1 cellular context compared by ENCODE assay signal in the genomic region with DNA sequence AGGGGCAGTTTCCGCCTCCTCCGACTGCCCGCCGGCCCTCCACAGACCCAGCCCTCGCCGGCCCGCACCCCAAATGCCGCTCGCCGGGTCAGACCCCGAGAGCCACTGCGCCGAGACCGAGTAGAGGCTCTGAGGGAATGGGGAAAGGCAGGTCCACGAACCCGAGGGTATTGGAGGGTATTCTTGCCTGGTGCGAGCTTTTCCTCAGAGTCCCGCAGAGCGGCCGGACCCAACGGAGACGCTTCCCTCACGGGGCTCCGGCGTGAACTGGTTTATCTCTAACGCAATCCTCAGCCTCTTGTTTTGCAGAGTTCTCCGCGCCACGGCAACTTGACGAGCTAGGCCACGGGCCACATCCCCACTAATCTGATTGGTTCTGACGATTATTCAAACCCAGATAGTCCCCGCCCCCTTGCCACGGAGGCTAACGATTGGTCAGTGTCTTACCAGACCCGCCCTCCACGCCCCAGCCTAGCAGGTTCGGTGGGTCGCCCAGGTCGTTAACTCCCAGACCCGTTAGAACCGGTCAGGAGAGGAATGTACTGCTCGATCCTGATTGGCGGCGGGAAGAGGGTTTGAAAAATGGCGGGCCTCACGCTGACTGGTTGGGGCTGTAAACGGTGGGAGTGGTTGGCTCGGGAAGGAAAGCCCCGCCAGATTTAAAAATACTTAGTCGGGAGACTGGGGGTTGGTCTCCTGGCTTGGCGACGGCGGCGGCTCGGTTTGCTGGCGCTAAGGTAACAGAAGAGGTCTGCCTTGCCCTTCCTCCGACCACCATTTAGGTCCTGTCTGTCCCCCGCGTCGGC.
TF ChIP-seq lines count a peak whose summit lies in the region.

A gene (minus strand): TSS at position 274 of the 806 bp plus-strand sequence. CDS start 709 bp downstream, outside the sequence.

TF ChIP-seq in HepG2, 621 proteins besides CTCF, POLR2A, EP300 and RAD21 (continued from another document and continues in another):
- TF ChIP-seq, protein P1, sequence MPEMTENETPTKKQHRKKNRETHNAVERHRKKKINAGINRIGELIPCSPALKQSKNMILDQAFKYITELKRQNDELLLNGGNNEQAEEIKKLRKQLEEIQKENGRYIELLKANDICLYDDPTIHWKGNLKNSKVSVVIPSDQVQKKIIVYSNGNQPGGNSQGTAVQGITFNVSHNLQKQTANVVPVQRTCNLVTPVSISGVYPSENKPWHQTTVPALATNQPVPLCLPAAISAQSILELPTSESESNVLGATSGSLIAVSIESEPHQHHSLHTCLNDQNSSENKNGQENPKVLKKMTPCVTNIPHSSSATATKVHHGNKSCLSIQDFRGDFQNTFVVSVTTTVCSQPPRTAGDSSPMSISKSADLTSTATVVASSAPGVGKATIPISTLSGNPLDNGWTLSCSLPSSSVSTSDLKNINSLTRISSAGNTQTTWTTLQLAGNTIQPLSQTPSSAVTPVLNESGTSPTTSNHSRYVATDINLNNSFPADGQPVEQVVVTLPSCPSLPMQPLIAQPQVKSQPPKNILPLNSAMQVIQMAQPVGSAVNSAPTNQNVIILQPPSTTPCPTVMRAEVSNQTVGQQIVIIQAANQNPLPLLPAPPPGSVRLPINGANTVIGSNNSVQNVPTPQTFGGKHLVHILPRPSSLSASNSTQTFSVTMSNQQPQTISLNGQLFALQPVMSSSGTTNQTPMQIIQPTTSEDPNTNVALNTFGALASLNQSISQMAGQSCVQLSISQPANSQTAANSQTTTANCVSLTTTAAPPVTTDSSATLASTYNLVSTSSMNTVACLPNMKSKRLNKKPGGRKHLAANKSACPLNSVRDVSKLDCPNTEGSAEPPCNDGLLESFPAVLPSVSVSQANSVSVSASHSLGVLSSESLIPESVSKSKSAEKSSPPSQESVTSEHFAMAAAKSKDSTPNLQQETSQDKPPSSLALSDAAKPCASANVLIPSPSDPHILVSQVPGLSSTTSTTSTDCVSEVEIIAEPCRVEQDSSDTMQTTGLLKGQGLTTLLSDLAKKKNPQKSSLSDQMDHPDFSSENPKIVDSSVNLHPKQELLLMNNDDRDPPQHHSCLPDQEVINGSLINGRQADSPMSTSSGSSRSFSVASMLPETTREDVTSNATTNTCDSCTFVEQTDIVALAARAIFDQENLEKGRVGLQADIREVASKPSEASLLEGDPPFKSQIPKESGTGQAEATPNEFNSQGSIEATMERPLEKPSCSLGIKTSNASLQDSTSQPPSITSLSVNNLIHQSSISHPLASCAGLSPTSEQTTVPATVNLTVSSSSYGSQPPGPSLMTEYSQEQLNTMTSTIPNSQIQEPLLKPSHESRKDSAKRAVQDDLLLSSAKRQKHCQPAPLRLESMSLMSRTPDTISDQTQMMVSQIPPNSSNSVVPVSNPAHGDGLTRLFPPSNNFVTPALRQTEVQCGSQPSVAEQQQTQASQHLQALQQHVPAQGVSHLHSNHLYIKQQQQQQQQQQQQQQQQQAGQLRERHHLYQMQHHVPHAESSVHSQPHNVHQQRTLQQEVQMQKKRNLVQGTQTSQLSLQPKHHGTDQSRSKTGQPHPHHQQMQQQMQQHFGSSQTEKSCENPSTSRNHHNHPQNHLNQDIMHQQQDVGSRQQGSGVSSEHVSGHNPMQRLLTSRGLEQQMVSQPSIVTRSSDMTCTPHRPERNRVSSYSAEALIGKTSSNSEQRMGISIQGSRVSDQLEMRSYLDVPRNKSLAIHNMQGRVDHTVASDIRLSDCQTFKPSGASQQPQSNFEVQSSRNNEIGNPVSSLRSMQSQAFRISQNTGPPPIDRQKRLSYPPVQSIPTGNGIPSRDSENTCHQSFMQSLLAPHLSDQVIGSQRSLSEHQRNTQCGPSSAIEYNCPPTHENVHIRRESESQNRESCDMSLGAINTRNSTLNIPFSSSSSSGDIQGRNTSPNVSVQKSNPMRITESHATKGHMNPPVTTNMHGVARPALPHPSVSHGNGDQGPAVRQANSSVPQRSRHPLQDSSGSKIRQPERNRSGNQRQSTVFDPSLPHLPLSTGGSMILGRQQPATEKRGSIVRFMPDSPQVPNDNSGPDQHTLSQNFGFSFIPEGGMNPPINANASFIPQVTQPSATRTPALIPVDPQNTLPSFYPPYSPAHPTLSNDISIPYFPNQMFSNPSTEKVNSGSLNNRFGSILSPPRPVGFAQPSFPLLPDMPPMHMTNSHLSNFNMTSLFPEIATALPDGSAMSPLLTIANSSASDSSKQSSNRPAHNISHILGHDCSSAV (CRISPR knock-in tag; IDR thresholded peaks at IDR 0.05; ENCODE audit: borderline replicate concordance) = no peak
- TF ChIP-seq MEIS1 (CRISPR knock-in tag; IDR thresholded peaks at IDR 0.05; ENCODE audit: borderline replicate concordance) = no peak
- TF ChIP-seq ZNF557 (CRISPR knock-in tag; IDR thresholded peaks at IDR 0.05) = no peak; the same call in 1 of the 2 replicates
- TF ChIP-seq, protein P2, sequence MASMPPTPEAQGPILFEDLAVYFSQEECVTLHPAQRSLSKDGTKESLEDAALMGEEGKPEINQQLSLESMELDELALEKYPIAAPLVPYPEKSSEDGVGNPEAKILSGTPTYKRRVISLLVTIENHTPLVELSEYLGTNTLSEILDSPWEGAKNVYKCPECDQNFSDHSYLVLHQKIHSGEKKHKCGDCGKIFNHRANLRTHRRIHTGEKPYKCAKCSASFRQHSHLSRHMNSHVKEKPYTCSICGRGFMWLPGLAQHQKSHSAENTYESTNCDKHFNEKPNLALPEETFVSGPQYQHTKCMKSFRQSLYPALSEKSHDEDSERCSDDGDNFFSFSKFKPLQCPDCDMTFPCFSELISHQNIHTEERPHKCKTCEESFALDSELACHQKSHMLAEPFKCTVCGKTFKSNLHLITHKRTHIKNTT (CRISPR knock-in tag; IDR thresholded peaks at IDR 0.05) = no peak
- no peak for TF ChIP-seq NFIB (CRISPR knock-in tag; IDR thresholded peaks at IDR 0.05; ENCODE audit: borderline replicate concordance)
- no peak; the same call in 1 of the 2 replicates for TF ChIP-seq SRY (CRISPR knock-in tag; IDR thresholded peaks at IDR 0.05)
- TF ChIP-seq SRF (IDR thresholded peaks at IDR 0.05; ENCODE audit: low read depth, low read length) = no peak
- TF ChIP-seq HIVEP1 (CRISPR knock-in tag; IDR thresholded peaks at IDR 0.05) = no peak
- no peak for TF ChIP-seq ZZZ3 (CRISPR knock-in tag; IDR thresholded peaks at IDR 0.05; ENCODE audit: borderline replicate concordance)
- no peak for TF ChIP-seq SNAI1 (CRISPR knock-in tag; IDR thresholded peaks at IDR 0.05; ENCODE audit: borderline replicate concordance)
- TF ChIP-seq, protein P3, sequence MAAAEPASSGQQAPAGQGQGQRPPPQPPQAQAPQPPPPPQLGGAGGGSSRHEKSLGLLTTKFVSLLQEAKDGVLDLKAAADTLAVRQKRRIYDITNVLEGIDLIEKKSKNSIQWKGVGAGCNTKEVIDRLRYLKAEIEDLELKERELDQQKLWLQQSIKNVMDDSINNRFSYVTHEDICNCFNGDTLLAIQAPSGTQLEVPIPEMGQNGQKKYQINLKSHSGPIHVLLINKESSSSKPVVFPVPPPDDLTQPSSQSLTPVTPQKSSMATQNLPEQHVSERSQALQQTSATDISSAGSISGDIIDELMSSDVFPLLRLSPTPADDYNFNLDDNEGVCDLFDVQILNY (CRISPR knock-in tag; conservative IDR thresholded peaks at IDR 0.05) = peak; percentile 91
- TF ChIP-seq, protein P4, sequence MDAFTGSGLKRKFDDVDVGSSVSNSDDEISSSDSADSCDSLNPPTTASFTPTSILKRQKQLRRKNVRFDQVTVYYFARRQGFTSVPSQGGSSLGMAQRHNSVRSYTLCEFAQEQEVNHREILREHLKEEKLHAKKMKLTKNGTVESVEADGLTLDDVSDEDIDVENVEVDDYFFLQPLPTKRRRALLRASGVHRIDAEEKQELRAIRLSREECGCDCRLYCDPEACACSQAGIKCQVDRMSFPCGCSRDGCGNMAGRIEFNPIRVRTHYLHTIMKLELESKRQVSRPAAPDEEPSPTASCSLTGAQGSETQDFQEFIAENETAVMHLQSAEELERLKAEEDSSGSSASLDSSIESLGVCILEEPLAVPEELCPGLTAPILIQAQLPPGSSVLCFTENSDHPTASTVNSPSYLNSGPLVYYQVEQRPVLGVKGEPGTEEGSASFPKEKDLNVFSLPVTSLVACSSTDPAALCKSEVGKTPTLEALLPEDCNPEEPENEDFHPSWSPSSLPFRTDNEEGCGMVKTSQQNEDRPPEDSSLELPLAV (CRISPR knock-in tag; conservative IDR thresholded peaks at IDR 0.05; ENCODE audit: low read depth) = peak; percentile 98
- TF ChIP-seq ZNF678 (CRISPR knock-in tag; IDR thresholded peaks at IDR 0.05) = no peak
- TF ChIP-seq ZNF251 (CRISPR knock-in tag; IDR thresholded peaks at IDR 0.05) = no peak
- no peak for TF ChIP-seq ZEB1 (IDR thresholded peaks at IDR 0.05; ENCODE audit: insufficient replicate concordance, low read depth)
- TF ChIP-seq ZNF235 (CRISPR knock-in tag; IDR thresholded peaks at IDR 0.05; ENCODE audit: borderline replicate concordance) = no peak
- TF ChIP-seq, protein P5, sequence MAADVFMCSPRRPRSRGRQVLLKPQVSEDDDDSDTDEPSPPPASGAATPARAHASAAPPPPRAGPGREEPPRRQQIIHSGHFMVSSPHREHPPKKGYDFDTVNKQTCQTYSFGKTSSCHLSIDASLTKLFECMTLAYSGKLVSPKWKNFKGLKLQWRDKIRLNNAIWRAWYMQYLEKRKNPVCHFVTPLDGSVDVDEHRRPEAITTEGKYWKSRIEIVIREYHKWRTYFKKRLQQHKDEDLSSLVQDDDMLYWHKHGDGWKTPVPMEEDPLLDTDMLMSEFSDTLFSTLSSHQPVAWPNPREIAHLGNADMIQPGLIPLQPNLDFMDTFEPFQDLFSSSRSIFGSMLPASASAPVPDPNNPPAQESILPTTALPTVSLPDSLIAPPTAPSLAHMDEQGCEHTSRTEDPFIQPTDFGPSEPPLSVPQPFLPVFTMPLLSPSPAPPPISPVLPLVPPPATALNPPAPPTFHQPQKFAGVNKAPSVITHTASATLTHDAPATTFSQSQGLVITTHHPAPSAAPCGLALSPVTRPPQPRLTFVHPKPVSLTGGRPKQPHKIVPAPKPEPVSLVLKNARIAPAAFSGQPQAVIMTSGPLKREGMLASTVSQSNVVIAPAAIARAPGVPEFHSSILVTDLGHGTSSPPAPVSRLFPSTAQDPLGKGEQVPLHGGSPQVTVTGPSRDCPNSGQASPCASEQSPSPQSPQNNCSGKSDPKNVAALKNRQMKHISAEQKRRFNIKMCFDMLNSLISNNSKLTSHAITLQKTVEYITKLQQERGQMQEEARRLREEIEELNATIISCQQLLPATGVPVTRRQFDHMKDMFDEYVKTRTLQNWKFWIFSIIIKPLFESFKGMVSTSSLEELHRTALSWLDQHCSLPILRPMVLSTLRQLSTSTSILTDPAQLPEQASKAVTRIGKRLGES (CRISPR knock-in tag; IDR thresholded peaks at IDR 0.05; ENCODE audit: borderline replicate concordance) = no peak
- TF ChIP-seq PPARG (CRISPR knock-in tag; conservative IDR thresholded peaks at IDR 0.05) = no peak
- no peak for TF ChIP-seq SYNCRIP (IDR thresholded peaks at IDR 0.05; ENCODE audit: insufficient read depth, low read depth, low read length)
- TF ChIP-seq, protein P6, sequence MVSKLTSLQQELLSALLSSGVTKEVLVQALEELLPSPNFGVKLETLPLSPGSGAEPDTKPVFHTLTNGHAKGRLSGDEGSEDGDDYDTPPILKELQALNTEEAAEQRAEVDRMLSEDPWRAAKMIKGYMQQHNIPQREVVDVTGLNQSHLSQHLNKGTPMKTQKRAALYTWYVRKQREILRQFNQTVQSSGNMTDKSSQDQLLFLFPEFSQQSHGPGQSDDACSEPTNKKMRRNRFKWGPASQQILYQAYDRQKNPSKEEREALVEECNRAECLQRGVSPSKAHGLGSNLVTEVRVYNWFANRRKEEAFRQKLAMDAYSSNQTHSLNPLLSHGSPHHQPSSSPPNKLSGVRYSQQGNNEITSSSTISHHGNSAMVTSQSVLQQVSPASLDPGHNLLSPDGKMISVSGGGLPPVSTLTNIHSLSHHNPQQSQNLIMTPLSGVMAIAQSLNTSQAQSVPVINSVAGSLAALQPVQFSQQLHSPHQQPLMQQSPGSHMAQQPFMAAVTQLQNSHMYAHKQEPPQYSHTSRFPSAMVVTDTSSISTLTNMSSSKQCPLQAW (CRISPR knock-in tag; IDR thresholded peaks at IDR 0.05) = peak; percentile 81; the same call in 1 of the 2 replicates
- TF ChIP-seq ZNF253 (CRISPR knock-in tag; IDR thresholded peaks at IDR 0.05; ENCODE audit: borderline replicate concordance) = peak; percentile 74; the same call in 1 of the 2 replicates
- TF ChIP-seq, protein P7, sequence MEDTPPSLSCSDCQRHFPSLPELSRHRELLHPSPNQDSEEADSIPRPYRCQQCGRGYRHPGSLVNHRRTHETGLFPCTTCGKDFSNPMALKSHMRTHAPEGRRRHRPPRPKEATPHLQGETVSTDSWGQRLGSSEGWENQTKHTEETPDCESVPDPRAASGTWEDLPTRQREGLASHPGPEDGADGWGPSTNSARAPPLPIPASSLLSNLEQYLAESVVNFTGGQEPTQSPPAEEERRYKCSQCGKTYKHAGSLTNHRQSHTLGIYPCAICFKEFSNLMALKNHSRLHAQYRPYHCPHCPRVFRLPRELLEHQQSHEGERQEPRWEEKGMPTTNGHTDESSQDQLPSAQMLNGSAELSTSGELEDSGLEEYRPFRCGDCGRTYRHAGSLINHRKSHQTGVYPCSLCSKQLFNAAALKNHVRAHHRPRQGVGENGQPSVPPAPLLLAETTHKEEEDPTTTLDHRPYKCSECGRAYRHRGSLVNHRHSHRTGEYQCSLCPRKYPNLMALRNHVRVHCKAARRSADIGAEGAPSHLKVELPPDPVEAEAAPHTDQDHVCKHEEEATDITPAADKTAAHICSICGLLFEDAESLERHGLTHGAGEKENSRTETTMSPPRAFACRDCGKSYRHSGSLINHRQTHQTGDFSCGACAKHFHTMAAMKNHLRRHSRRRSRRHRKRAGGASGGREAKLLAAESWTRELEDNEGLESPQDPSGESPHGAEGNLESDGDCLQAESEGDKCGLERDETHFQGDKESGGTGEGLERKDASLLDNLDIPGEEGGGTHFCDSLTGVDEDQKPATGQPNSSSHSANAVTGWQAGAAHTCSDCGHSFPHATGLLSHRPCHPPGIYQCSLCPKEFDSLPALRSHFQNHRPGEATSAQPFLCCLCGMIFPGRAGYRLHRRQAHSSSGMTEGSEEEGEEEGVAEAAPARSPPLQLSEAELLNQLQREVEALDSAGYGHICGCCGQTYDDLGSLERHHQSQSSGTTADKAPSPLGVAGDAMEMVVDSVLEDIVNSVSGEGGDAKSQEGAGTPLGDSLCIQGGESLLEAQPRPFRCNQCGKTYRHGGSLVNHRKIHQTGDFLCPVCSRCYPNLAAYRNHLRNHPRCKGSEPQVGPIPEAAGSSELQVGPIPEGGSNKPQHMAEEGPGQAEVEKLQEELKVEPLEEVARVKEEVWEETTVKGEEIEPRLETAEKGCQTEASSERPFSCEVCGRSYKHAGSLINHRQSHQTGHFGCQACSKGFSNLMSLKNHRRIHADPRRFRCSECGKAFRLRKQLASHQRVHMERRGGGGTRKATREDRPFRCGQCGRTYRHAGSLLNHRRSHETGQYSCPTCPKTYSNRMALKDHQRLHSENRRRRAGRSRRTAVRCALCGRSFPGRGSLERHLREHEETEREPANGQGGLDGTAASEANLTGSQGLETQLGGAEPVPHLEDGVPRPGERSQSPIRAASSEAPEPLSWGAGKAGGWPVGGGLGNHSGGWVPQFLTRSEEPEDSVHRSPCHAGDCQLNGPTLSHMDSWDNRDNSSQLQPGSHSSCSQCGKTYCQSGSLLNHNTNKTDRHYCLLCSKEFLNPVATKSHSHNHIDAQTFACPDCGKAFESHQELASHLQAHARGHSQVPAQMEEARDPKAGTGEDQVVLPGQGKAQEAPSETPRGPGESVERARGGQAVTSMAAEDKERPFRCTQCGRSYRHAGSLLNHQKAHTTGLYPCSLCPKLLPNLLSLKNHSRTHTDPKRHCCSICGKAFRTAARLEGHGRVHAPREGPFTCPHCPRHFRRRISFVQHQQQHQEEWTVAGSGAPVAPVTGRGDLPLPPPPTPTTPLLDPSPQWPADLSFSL (CRISPR knock-in tag; IDR thresholded peaks at IDR 0.05) = no peak
- TF ChIP-seq ZSCAN30 (CRISPR knock-in tag; IDR thresholded peaks at IDR 0.05) = no peak
- TF ChIP-seq PRPF4 (IDR thresholded peaks at IDR 0.05; ENCODE audit: low read depth, low read length, poor library complexity, severe bottlenecking) = no peak
- no peak for TF ChIP-seq ATRX (CRISPR knock-in tag; IDR thresholded peaks at IDR 0.05; ENCODE audit: borderline replicate concordance)
- TF ChIP-seq ZNF121 (CRISPR knock-in tag; IDR thresholded peaks at IDR 0.05) = no peak
- no peak for TF ChIP-seq SSRP1 (CRISPR knock-in tag; IDR thresholded peaks at IDR 0.05)
- TF ChIP-seq BCL6 (CRISPR knock-in tag; IDR thresholded peaks at IDR 0.05) = no peak; the same call in 1 of the 2 replicates
- TF ChIP-seq SMAD9 (CRISPR knock-in tag; IDR thresholded peaks at IDR 0.05) = no peak
